Comparison of ENCODE assay signal across 6 cellular contexts in genomic region chr1:13297216-13297931, GRCh38. TPM values are rescaled to one million over a fixed set of nuclear protein-coding genes. Genes with fewer than 3 reads are reported as not detected.
"Had no signal": no experiment of that assay in that cellular context is flagged by ENCODE, and none has a peak within 500 bp of the region (broad histone marks: within the 10 kb centered on the region; RNA-seq: fewer than 3 reads in every experiment).

No MANE protein-coding gene starts in this region.

RNA-seq across cellular contexts. Expression of gene PRAMEF33, which starts 6.0 kb away (rescaled TPM):
- total RNA-seq: HepG2, HT-29, HT1080, IMR-90, K562 had no signal
- polyA plus RNA-seq: HepG2, IgD-negative memory B cell, IMR-90, K562 had no signal

RNA-seq across cellular contexts. Expression of gene PRAMEF8, which starts 12.4 kb away (rescaled TPM):
- total RNA-seq: HepG2, HT-29, HT1080, IMR-90, K562 had no signal
- polyA plus RNA-seq: HepG2, IgD-negative memory B cell, IMR-90, K562 had no signal

RNA-seq across cellular contexts. Expression of gene PRAMEF15, which starts 18.0 kb away (rescaled TPM):
- total RNA-seq: HepG2, HT-29, HT1080, IMR-90, K562 had no signal
- polyA plus RNA-seq: HepG2, IgD-negative memory B cell, IMR-90, K562 had no signal

RNA-seq across cellular contexts. Expression of gene PRAMEF5, which starts 43.4 kb away (rescaled TPM):
- total RNA-seq: HepG2, HT-29, HT1080, IMR-90, K562 had no signal
- polyA plus RNA-seq: HepG2, IgD-negative memory B cell, IMR-90, K562 had no signal

RNA-seq across cellular contexts. Expression of gene PRAMEF14, which starts 49.6 kb away (rescaled TPM):
- total RNA-seq: HepG2, HT-29, HT1080, IMR-90, K562 had no signal
- polyA plus RNA-seq: HepG2, IgD-negative memory B cell, IMR-90, K562 had no signal
